Comparison of ENCODE assay signal across 2 cellular contexts in the genomic region with DNA sequence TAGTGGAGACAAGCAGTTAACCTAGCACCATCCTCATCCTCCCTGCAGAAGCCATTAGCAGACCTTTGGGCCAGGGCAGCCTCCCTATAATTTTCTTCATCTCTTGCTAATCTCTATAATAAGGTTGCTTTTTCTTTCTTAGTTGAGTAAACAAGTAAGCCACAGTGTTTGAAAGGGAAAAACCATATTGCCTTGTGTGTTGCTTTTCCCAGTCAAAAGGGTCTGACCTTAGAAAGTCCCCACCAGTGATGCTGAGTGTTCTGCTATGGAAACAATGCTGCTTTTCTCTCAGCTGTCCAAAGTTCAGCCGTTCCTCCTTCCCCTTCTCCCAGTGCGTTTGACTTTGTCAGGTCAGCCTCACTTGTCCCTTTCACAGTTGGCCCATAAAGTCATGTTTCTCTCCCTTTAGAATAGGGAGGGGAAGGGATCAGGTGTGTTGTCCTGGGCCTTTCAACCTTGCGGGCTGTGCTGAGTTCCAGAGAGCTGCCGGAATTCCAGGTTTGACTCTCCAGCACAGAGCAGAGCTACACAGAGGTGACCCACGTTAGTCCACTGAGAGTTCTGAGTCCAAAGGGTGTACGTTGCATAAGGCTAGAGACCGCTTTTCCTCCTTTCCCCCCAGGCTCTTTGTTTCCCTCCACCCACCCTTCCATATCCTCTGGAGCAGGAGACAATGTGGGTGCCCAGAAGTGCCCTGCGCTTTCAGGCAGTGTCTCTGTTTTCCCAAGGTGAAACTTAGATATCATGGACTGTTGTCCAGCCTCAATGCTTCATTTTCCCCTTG.
TF ChIP-seq lines count a peak whose summit lies in the region.

No MANE protein-coding gene starts in this region.

TF ChIP-seq in HepG2, 621 proteins besides CTCF, POLR2A, EP300 and RAD21 (continues in another document):
- TF ChIP-seq PBX3 (CRISPR knock-in tag; IDR thresholded peaks at IDR 0.05; ENCODE audit: borderline replicate concordance) (no peak), ZNF441 (CRISPR knock-in tag; IDR thresholded peaks at IDR 0.05; ENCODE audit: borderline replicate concordance) (peak; percentile 84), MXI1 (IDR thresholded peaks at IDR 0.05; ENCODE audit: borderline replicate concordance, low read depth, low read length) (0 out of 3 replicates have a peak, but pooled peaks have one; percentile 41), ZNF562 (CRISPR knock-in tag; IDR thresholded peaks at IDR 0.05; ENCODE audit: borderline replicate concordance) (no peak), ZUFSP (CRISPR knock-in tag; IDR thresholded peaks at IDR 0.05; ENCODE audit: borderline replicate concordance) (no peak), ZNF333 (CRISPR knock-in tag; IDR thresholded peaks at IDR 0.05; ENCODE audit: borderline replicate concordance) (no peak), NFIB (CRISPR knock-in tag; IDR thresholded peaks at IDR 0.05; ENCODE audit: borderline replicate concordance) (no peak), SMAD1 (CRISPR knock-in tag; IDR thresholded peaks at IDR 0.05; ENCODE audit: borderline replicate concordance, low read depth) (peak; percentile 63; the same call in 1 of the 2 replicates), ZNF234 (CRISPR knock-in tag; conservative IDR thresholded peaks at IDR 0.05) (no peak; the same call in 1 of the 2 replicates), PITX1 (CRISPR knock-in tag; IDR thresholded peaks at IDR 0.05) (peak; percentile 75), HMG20A (CRISPR knock-in tag; IDR thresholded peaks at IDR 0.05; ENCODE audit: borderline replicate concordance) (peak; percentile 82; the same call in 1 of the 2 replicates), SPEN (CRISPR knock-in tag; IDR thresholded peaks at IDR 0.05; ENCODE audit: low read depth) (peak; percentile 78)
- TF ChIP-seq, protein P1, sequence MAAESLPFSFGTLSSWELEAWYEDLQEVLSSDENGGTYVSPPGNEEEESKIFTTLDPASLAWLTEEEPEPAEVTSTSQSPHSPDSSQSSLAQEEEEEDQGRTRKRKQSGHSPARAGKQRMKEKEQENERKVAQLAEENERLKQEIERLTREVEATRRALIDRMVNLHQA (CRISPR knock-in tag; IDR thresholded peaks at IDR 0.05): no peak
- TF ChIP-seq, protein P2, sequence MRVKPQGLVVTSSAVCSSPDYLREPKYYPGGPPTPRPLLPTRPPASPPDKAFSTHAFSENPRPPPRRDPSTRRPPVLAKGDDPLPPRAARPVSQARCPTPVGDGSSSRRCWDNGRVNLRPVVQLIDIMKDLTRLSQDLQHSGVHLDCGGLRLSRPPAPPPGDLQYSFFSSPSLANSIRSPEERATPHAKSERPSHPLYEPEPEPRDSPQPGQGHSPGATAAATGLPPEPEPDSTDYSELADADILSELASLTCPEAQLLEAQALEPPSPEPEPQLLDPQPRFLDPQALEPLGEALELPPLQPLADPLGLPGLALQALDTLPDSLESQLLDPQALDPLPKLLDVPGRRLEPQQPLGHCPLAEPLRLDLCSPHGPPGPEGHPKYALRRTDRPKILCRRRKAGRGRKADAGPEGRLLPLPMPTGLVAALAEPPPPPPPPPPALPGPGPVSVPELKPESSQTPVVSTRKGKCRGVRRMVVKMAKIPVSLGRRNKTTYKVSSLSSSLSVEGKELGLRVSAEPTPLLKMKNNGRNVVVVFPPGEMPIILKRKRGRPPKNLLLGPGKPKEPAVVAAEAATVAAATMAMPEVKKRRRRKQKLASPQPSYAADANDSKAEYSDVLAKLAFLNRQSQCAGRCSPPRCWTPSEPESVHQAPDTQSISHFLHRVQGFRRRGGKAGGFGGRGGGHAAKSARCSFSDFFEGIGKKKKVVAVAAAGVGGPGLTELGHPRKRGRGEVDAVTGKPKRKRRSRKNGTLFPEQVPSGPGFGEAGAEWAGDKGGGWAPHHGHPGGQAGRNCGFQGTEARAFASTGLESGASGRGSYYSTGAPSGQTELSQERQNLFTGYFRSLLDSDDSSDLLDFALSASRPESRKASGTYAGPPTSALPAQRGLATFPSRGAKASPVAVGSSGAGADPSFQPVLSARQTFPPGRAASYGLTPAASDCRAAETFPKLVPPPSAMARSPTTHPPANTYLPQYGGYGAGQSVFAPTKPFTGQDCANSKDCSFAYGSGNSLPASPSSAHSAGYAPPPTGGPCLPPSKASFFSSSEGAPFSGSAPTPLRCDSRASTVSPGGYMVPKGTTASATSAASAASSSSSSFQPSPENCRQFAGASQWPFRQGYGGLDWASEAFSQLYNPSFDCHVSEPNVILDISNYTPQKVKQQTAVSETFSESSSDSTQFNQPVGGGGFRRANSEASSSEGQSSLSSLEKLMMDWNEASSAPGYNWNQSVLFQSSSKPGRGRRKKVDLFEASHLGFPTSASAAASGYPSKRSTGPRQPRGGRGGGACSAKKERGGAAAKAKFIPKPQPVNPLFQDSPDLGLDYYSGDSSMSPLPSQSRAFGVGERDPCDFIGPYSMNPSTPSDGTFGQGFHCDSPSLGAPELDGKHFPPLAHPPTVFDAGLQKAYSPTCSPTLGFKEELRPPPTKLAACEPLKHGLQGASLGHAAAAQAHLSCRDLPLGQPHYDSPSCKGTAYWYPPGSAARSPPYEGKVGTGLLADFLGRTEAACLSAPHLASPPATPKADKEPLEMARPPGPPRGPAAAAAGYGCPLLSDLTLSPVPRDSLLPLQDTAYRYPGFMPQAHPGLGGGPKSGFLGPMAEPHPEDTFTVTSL (CRISPR knock-in tag; IDR thresholded peaks at IDR 0.05; ENCODE audit: borderline replicate concordance): no peak; the same call in 1 of the 2 replicates

TF ChIP-seq in HEK293T, 16 proteins besides CTCF, POLR2A, EP300 and RAD21:
- TF ChIP-seq HDGF (IDR thresholded peaks at IDR 0.05; ENCODE audit: borderline replicate concordance) (no peak), LEF1 (IDR thresholded peaks at IDR 0.05; ENCODE audit: borderline replicate concordance) (no peak), PKNOX1 (IDR thresholded peaks at IDR 0.05) (no peak), ZNF384 (IDR thresholded peaks at IDR 0.05) (no peak), ARNT (IDR thresholded peaks at IDR 0.05) (no peak), CTBP1 (IDR thresholded peaks at IDR 0.05; ENCODE audit: borderline replicate concordance) (no peak), FOXA1 (IDR thresholded peaks at IDR 0.05) (no peak)
